15 cellular contexts compared by ENCODE assay signal in the genomic region with DNA sequence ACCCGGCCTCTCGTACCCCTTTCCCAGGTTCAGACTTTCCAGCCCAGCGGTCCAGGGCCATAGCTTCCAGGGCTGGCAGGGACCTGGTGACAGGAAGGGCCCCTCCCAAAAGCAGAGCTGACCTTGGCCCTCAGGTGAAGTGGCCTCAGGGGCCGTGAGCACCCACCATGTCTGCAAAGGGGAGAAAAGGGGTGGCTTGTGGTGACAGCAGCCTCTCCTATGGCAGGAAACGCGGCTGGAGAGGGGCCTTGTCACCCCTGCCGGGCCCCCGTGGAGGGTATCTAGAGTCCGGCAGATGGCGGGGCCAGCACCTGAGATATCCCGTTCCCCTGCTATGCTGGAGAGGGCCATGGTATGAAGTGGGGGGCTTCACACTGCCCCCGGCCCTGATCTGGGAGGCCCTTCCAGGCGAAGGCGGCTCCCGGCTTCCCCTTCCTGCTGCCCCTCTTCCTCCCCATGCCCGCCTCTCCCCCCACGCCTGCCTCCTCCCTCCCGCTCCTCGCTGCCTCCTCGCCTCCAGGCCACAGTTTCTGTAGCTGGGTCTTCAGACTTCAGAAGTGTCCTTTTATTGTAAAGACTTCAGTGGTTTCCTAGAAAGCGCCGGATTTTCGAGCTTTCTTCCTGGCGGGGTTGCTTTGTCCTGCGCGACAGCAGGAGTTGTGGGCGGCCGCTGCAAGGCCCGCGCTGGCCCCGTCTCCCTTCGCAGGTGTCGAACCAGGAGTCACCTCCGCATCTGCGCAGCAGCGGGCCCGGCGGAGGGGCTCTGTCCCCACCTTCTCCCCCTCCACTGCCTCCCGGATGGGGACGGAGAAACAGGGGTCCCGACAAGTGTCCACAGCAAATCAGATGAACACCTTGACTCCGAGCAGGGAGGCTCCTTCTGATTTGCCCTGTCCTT.
A peak's percentile ranks its signal among the peaks of the same experiment; 100 is the strongest.
DNase-seq lines count a peak whose midpoint lies in the region; ATAC-seq and TF ChIP-seq lines count a peak whose summit lies in the region.
"Had no signal": no experiment of that assay in that cellular context is flagged by ENCODE, and none has a peak within 500 bp of the region (broad histone marks: within the 10 kb centered on the region; RNA-seq: fewer than 3 reads in every experiment).

No MANE protein-coding gene starts in this region.

- no peak for ATAC-seq in GM18873 (IDR thresholded peaks at IDR 0.05; ENCODE audit: low FRiP score, unreplicated experiment)
- ATAC-seq: GM23338, HepG2 had no signal

- H3K36me3 ChIP-seq in tibial nerve, result no peaks in the 10 kb centered on the region
- H3K36me3 ChIP-seq: BLaER1 treated with 17β-estradiol and CSF1 and Interleukin-3, amounts not matched to agents 10 nM and 100 nM had no signal

- TF ChIP-seq POLR2A in tibial nerve (IDR thresholded peaks at IDR 0.05), result no peak

- whole genome bisulfite sequencing in tibial nerve, 2 donors, result 89 to 91% methylated on average over 29 to 40 of the region's 42 CpGs

- peak; percentile 42 for DNase-seq in activated CD8-positive, alpha-beta memory T cell treated with anti-CD3 and anti-CD28 coated beads, Interleukin-2, amount 50 U/mL, for 48 hours
- no peak for DNase-seq in activated CD8-positive, alpha-beta memory T cell treated with anti-CD3 and anti-CD28 coated beads, Interleukin-2, amount 50 U/mL, for 4 hours
- DNase-seq in coronary artery (ENCODE audit: low spot score) (peak; percentile 65), mesenteric fat pad (ENCODE audit: low spot score) (peak; percentile 85), ureter (ENCODE audit: low spot score) (peak; percentile 34), tibial nerve (ENCODE audit: low spot score in 2 of 2) (no peak), NCI-H2171 (lab: John Stamatoyannopoulos, UW) (no peak)
- DNase-seq: ACHN; CD4-positive, CD25-positive, alpha-beta regulatory T cell; DMS53; H9 had no signal

- no peaks in the 10 kb centered on the region for H3K4me1 ChIP-seq in tibial nerve
- H3K4me1 ChIP-seq: BLaER1 treated with 17β-estradiol and CSF1 and Interleukin-3, amounts not matched to agents 10 nM and 100 nM had no signal

- TF ChIP-seq CTCF in coronary artery (IDR thresholded peaks at IDR 0.05) (no peak), tibial nerve (IDR thresholded peaks at IDR 0.05) (no peak)

- no peaks in the 10 kb centered on the region for H3K9me3 ChIP-seq in tibial nerve

- no peak for TF ChIP-seq EP300 in tibial nerve (IDR thresholded peaks at IDR 0.05)

- peaks cover 0 to 5% of the 10 kb centered on the region in 2 donors for H3K27me3 ChIP-seq in tibial nerve
- H3K27me3 ChIP-seq: BLaER1 treated with 17β-estradiol and CSF1 and Interleukin-3, amounts not matched to agents 10 nM and 100 nM had no signal

- no peak overlapping the region for H3K4me3 ChIP-seq in coronary artery
- no peak overlapping the region for H3K4me3 ChIP-seq in tibial nerve
- H3K4me3 ChIP-seq: BLaER1 treated with 17β-estradiol and CSF1 and Interleukin-3, amounts not matched to agents 10 nM and 100 nM; GM23338 had no signal

- H3K27ac ChIP-seq in coronary artery, result no peak overlapping the region
- no peak overlapping the region for H3K27ac ChIP-seq in tibial nerve
- H3K27ac ChIP-seq: BLaER1 treated with 17β-estradiol and CSF1 and Interleukin-3, amounts not matched to agents 10 nM and 100 nM had no signal

Comparison
In these comparisons a context has a peak if more than half of its experiments do, and no peak if none do; other contexts are left out.
1. DNase-seq: peak in activated CD8-positive, alpha-beta memory T cell treated with anti-CD3 and anti-CD28 coated beads, Interleukin-2, amount 50 U/mL, for 48 hours (single experiment), coronary artery (single experiment), mesenteric fat pad (single experiment) and ureter (single experiment); none in activated CD8-positive, alpha-beta memory T cell treated with anti-CD3 and anti-CD28 coated beads, Interleukin-2, amount 50 U/mL, for 4 hours (single experiment), tibial nerve (0 of 2) and NCI-H2171 (single experiment).